Comparison of ENCODE assay signal across 28 cellular contexts in the genomic region with DNA sequence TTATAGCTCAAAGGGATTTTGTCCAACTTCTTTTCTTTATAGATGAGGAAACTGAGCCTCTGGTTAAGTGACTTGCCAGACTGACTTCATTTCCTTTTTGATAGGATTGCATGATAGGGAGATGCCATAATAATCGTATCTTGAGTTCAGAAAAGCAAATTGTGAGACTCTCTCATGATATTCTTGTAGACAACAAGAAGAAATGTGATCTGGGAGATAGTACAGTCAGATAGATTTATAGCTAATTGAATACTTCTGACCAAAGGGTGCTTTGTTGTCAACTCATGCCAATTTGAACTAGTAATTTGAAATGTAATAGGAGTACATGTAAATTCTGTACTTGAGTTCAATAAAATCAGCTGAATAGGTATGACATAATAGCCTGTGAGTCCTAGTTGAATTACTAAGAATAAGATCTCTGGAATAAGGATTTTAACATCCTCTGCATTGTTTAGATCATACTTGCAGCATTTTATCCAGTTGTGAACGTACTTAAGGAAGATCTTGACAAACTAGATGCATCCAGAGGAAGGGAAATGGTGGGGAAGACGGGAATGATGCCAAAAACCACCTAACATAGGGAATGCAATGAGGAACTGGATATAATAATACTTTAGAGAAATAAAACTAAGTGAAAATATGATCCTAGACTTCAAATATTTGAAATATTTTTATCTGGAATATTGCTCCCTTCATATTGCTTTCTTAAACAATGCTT.
"Had no signal": no experiment of that assay in that cellular context is flagged by ENCODE, and none has a peak within 500 bp of the region (broad histone marks: within the 10 kb centered on the region; RNA-seq: fewer than 3 reads in every experiment).

No MANE protein-coding gene starts in this region.

- H3K27me3 ChIP-seq: colonic mucosa, dorsolateral prefrontal cortex, gastrocnemius medialis, left lung, right lobe of liver, uterus had no signal

- H3K9me3 Mint-ChIP-seq: activated B cell treated with CpG ODN at 0.5 μM for 24 hours; activated T-cell treated with anti-CD3 and anti-CD28 coated beads, Interleukin-2, amount 50 U/mL, for 72 hours; natural killer cell treated with Interleukin-12 subunit alpha and Interleukin-12 subunit beta and Interleukin-15 and Interleukin-18, amount 100 ng/mL, for 72 hours; stimulated activated memory B cell treated with anti-CD40 and anti-IgM and Interleukin-4, amounts not matched to agents 10 μg/mL and 1 μg/mL and 100 μg/mL, for 72 hours; stimulated activated naive CD8-positive, alpha-beta T cell treated with anti-CD3 and anti-CD28 coated beads, Interleukin-15, amount 100 ng/mL, for 72 hours; type B pancreatic cell had no signal

- H3K9me3 ChIP-seq: colonic mucosa, gastrocnemius medialis, left lung, mucosa of descending colon, right lobe of liver, uterus had no signal

- H3K27ac Mint-ChIP-seq: activated B cell treated with CpG ODN at 0.5 μM for 24 hours; activated naive CD8-positive, alpha-beta T cell; activated T-cell treated with anti-CD3 and anti-CD28 coated beads, Interleukin-2, amount 50 U/mL, for 72 hours; natural killer cell treated with Interleukin-12 subunit alpha and Interleukin-12 subunit beta and Interleukin-15 and Interleukin-18, amount 100 ng/mL, for 72 hours; stimulated activated memory B cell treated with anti-CD40 and anti-IgM and Interleukin-4, amounts not matched to agents 10 μg/mL and 1 μg/mL and 100 μg/mL, for 72 hours; type B pancreatic cell had no signal

- H3K4me1 ChIP-seq: colonic mucosa, gastrocnemius medialis, left lung, right lobe of liver had no signal

- H3K27ac ChIP-seq: colonic mucosa, dorsolateral prefrontal cortex, gastrocnemius medialis, left lung, right lobe of liver, uterus had no signal

- H3K27me3 Mint-ChIP-seq: activated B cell treated with CpG ODN at 0.5 μM for 24 hours; activated naive CD8-positive, alpha-beta T cell; natural killer cell treated with Interleukin-12 subunit alpha and Interleukin-12 subunit beta and Interleukin-15 and Interleukin-18, amount 100 ng/mL, for 72 hours; stimulated activated memory B cell treated with anti-CD40 and anti-IgM and Interleukin-4, amounts not matched to agents 10 μg/mL and 1 μg/mL and 100 μg/mL, for 72 hours; stimulated activated naive CD8-positive, alpha-beta T cell treated with anti-CD3 and anti-CD28 coated beads, Interleukin-15, amount 100 ng/mL, for 72 hours; type B pancreatic cell had no signal

- H3K4me3 Mint-ChIP-seq: activated B cell treated with CpG ODN at 0.5 μM for 24 hours; activated naive CD8-positive, alpha-beta T cell; activated T-cell treated with anti-CD3 and anti-CD28 coated beads, Interleukin-2, amount 50 U/mL, for 72 hours; natural killer cell treated with Interleukin-12 subunit alpha and Interleukin-12 subunit beta and Interleukin-15 and Interleukin-18, amount 100 ng/mL, for 72 hours; stimulated activated memory B cell treated with anti-CD40 and anti-IgM and Interleukin-4, amounts not matched to agents 10 μg/mL and 1 μg/mL and 100 μg/mL, for 72 hours; stimulated activated naive CD8-positive, alpha-beta T cell treated with anti-CD3 and anti-CD28 coated beads, Interleukin-15, amount 100 ng/mL, for 72 hours; type B pancreatic cell had no signal

- ATAC-seq: activated T-cell treated with anti-CD3 and anti-CD28 coated beads, Interleukin-2, amount 50 U/mL, for 72 hours; gastrocnemius medialis; left lung; mucosa of descending colon; natural killer cell treated with Interleukin-12 subunit alpha and Interleukin-12 subunit beta and Interleukin-15 and Interleukin-18, amount 100 ng/mL, for 72 hours; right lobe of liver; stimulated activated memory B cell treated with anti-CD40 and anti-IgM and Interleukin-4, amounts not matched to agents 10 μg/mL and 1 μg/mL and 100 μg/mL, for 72 hours; stimulated activated naive CD8-positive, alpha-beta T cell treated with anti-CD3 and anti-CD28 coated beads, Interleukin-15, amount 100 ng/mL, for 72 hours had no signal

- H3K4me3 ChIP-seq: colonic mucosa, dorsolateral prefrontal cortex, gastrocnemius medialis, left lung, lung, mucosa of descending colon, right lobe of liver, uterus had no signal

- H3K36me3 ChIP-seq: colonic mucosa, gastrocnemius medialis, left lung, right lobe of liver, uterus had no signal

- H3K4me1 Mint-ChIP-seq: activated B cell treated with CpG ODN at 0.5 μM for 24 hours; stimulated activated memory B cell treated with anti-CD40 and anti-IgM and Interleukin-4, amounts not matched to agents 10 μg/mL and 1 μg/mL and 100 μg/mL, for 72 hours; stimulated activated naive CD8-positive, alpha-beta T cell treated with anti-CD3 and anti-CD28 coated beads, Interleukin-15, amount 100 ng/mL, for 72 hours had no signal

- FAIRE-seq: bronchial epithelial cell had no signal

- DNase-seq: activated B cell treated with CpG ODN at 0.5 μM for 24 hours; activated CD4-positive, alpha-beta T cell treated with anti-CD3 and anti-CD28 coated beads, Interleukin-2, amount 50 U/mL, for 4 hours; activated effector memory CD4-positive, alpha-beta T cell treated with Interleukin-2 at 50 U/mL for 16 hours; activated naive CD4-positive, alpha-beta T cell treated with Interleukin-2 at 50 U/mL for 16 hours; activated T-cell treated with anti-CD3 and anti-CD28 coated beads for 4 hours; activated T-cell treated with anti-CD3 and anti-CD28 coated beads, Interleukin-2, amount 50 U/mL, for 72 hours; anterior cingulate cortex; colonic mucosa; dorsolateral prefrontal cortex; effector memory CD4-positive, alpha-beta T cell; erythroblast; gastrocnemius medialis; glutamatergic neuron; left lung; mucosa of descending colon; posterior cingulate gyrus; right lobe of liver; stimulated activated CD4-positive, alpha-beta T cell treated with anti-CD3 and anti-CD28 coated beads, Interleukin-12 subunit alpha, Interleukin-12 subunit beta, amount 100 ng/mL, for 4 hours; stimulated activated CD4-positive, alpha-beta T cell treated with anti-CD3 and anti-CD28 coated beads, Interleukin-4, amount 100 ng/mL, for 1 hour; stimulated activated naive CD8-positive, alpha-beta T cell treated with anti-CD3 and anti-CD28 coated beads, Interleukin-15, amount 100 ng/mL, for 72 hours; substantia nigra; uterus had no signal
